In the genomic region with DNA sequence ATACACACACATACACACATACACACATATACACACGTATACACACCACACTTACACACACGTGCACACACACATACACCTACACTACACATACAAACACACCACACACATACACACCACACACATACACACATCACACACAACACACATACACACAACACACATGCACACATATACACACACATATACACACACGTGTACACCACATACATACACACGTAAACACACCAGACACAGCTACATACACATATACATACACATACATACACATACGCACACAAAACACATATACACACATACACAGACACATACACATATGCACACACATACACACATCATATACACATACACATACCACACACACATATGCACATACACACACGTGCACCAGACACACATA, we compare ENCODE assay signal across 27 cellular contexts.
"Had no signal": no experiment of that assay in that cellular context is flagged by ENCODE, and none has a peak within 500 bp of the region (broad histone marks: within the 10 kb centered on the region; RNA-seq: fewer than 3 reads in every experiment).

No MANE protein-coding gene starts in this region.

- DNase-seq: colonic mucosa; effector memory CD4-positive, alpha-beta T cell; esophagus squamous epithelium; foreskin melanocyte; glutamatergic neuron; heart right ventricle; hypothalamus; immature natural killer cell; left ventricle myocardium superior; lower lobe of right lung; nucleus accumbens; posterior cingulate gyrus; psoas muscle; right cardiac atrium; spleen; stimulated activated CD4-positive, alpha-beta T cell treated with anti-CD3 and anti-CD28 coated beads, Interleukin-4, amount 100 ng/mL, for 4 hours; stimulated activated naive B cell treated with anti-CD40 and anti-IgM and Interleukin-4, amounts not matched to agents 10 μg/mL and 1 μg/mL and 100 μg/mL, for 72 hours; upper lobe of left lung; uterus had no signal

- FAIRE-seq: endometrium had no signal

- H3K36me3 Mint-ChIP-seq: neural progenitor cell had no signal

- H3K27ac ChIP-seq: colonic mucosa, esophagus squamous epithelium, heart right ventricle, lower lobe of right lung, neural progenitor cell, psoas muscle, spleen, thoracic aorta, tibial nerve, upper lobe of left lung, uterus had no signal

- H3K4me2 ChIP-seq: neural progenitor cell had no signal

- H3K9me3 ChIP-seq: colonic mucosa, uterus had no signal

- H3K9ac ChIP-seq: neural progenitor cell had no signal

- H3K4me3 Mint-ChIP-seq: dendritic cell treated with granulocyte-macrophage colony-stimulating factor and Interleukin-4, amounts not matched to agents 40 ng/mL and 50 ng/mL, for 4 days; immature natural killer cell; nephron; neural progenitor cell; stimulated activated naive B cell treated with anti-CD40 and anti-IgM and Interleukin-4, amounts not matched to agents 10 μg/mL and 1 μg/mL and 100 μg/mL, for 72 hours; stimulated activated naive CD8-positive, alpha-beta T cell treated with anti-CD3 and anti-CD28 coated beads, Interleukin-15, Interleukin-2, amounts not matched to agents 100 ng/mL and 50 ng/mL, for 24 hours had no signal

- ATAC-seq: heart right ventricle; left ventricle myocardium superior; lower lobe of right lung; psoas muscle; right cardiac atrium; stimulated activated naive B cell treated with anti-CD40 and anti-IgM and Interleukin-4, amounts not matched to agents 10 μg/mL and 1 μg/mL and 100 μg/mL, for 72 hours had no signal

- H3K4me3 ChIP-seq: colonic mucosa, esophagus squamous epithelium, heart right ventricle, lower lobe of right lung, neural progenitor cell, psoas muscle, skin epidermis, spleen, thoracic aorta, tibial nerve, upper lobe of left lung, uterus had no signal

- H3K27ac Mint-ChIP-seq: dendritic cell treated with granulocyte-macrophage colony-stimulating factor and Interleukin-4, amounts not matched to agents 40 ng/mL and 50 ng/mL, for 4 days; immature natural killer cell; nephron; neural progenitor cell; stimulated activated naive B cell treated with anti-CD40 and anti-IgM and Interleukin-4, amounts not matched to agents 10 μg/mL and 1 μg/mL and 100 μg/mL, for 72 hours; stimulated activated naive CD8-positive, alpha-beta T cell treated with anti-CD3 and anti-CD28 coated beads, Interleukin-15, Interleukin-2, amounts not matched to agents 100 ng/mL and 50 ng/mL, for 24 hours had no signal

- H3K27me3 Mint-ChIP-seq: dendritic cell treated with granulocyte-macrophage colony-stimulating factor and Interleukin-4, amounts not matched to agents 40 ng/mL and 50 ng/mL, for 4 days; stimulated activated naive CD8-positive, alpha-beta T cell treated with anti-CD3 and anti-CD28 coated beads, Interleukin-15, Interleukin-2, amounts not matched to agents 100 ng/mL and 50 ng/mL, for 24 hours had no signal

- H3K4me1 ChIP-seq: colonic mucosa, heart right ventricle, lower lobe of right lung, spleen, tibial nerve, uterus had no signal

- H3K27me3 ChIP-seq: colonic mucosa, esophagus squamous epithelium, neural progenitor cell, spleen, tibial nerve, upper lobe of left lung, uterus had no signal

- H3K36me3 ChIP-seq: colonic mucosa, esophagus squamous epithelium, heart right ventricle, lower lobe of right lung, neural progenitor cell, spleen, thoracic aorta, upper lobe of left lung, uterus had no signal

- H2AFZ ChIP-seq: neural progenitor cell had no signal

- H3K4me1 Mint-ChIP-seq: immature natural killer cell had no signal
